ENCODE assay signal across 9 cellular contexts in genomic region chr6:26215200-26216014, GRCh38.
A peak's percentile ranks its signal among the peaks of the same experiment; 100 is the strongest.
DNase-seq lines count a peak whose midpoint lies in the region; ATAC-seq and TF ChIP-seq lines count a peak whose summit lies in the region.
"Had no signal": no experiment of that assay in that cellular context is flagged by ENCODE, and none has a peak within 500 bp of the region (broad histone marks: within the 10 kb centered on the region; RNA-seq: fewer than 3 reads in every experiment).

No MANE protein-coding gene starts in this region.

- H3K4me3 ChIP-seq in coronary artery (peak overlapping the region; percentile 68), muscle layer of duodenum (ENCODE audit: low read depth in 1 of 2, low read length in 2 of 2) (peak overlapping the region; percentile 52 to 70)

- no peaks in the 10 kb centered on the region for H3K36me3 Mint-ChIP-seq in type B pancreatic cell
- H3K36me3 Mint-ChIP-seq: activated naive CD8-positive, alpha-beta T cell had no signal

- H3K4me1 Mint-ChIP-seq in type B pancreatic cell (ENCODE audit: unreplicated experiment) = peaks cover 18% of the 10 kb centered on the region

- no peaks in the 10 kb centered on the region for H3K9me3 Mint-ChIP-seq in type B pancreatic cell

- no peaks in the 10 kb centered on the region for H3K27me3 ChIP-seq in muscle layer of duodenum (ENCODE audit: low read depth, low read length)

- peaks cover 0 to 2% of the 10 kb centered on the region in 2 donors for H3K9me3 ChIP-seq in muscle layer of duodenum (ENCODE audit: control insufficient read depth in 1 of 2, low read length in 2 of 2)

- peaks cover 0 to 5% of the 10 kb centered on the region in 2 donors for H3K4me1 ChIP-seq in muscle layer of duodenum (ENCODE audit: control insufficient read depth in 1 of 2, insufficient read depth in 2 of 2, low read length in 2 of 2)

- peak overlapping the region; percentile 88 to 93 for H3K27ac ChIP-seq in coronary artery
- peak overlapping the region; percentile 87 for H3K27ac ChIP-seq in muscle layer of duodenum (ENCODE audit: low read length)

- ATAC-seq in HG02852 (IDR thresholded peaks at IDR 0.05; ENCODE audit: unreplicated experiment) = no peak

- TF ChIP-seq CTCF in coronary artery (IDR thresholded peaks at IDR 0.05) = no peak
- TF ChIP-seq CTCF in type B pancreatic cell (conservative IDR thresholded peaks at IDR 0.05) = no peak

- no peaks in the 10 kb centered on the region for H3K27me3 Mint-ChIP-seq in type B pancreatic cell
- H3K27me3 Mint-ChIP-seq: activated naive CD8-positive, alpha-beta T cell had no signal

- H3K36me3 ChIP-seq in muscle layer of duodenum (ENCODE audit: control insufficient read depth in 1 of 2, insufficient read depth in 2 of 2, low read length in 2 of 2) = no peaks in the 10 kb centered on the region

- DNase-seq in activated CD8-positive, alpha-beta memory T cell treated with anti-CD3 and anti-CD28 coated beads for 24 hours = peak; percentile 69
- no peak for DNase-seq in activated CD8-positive, alpha-beta memory T cell treated with anti-CD3 and anti-CD28 coated beads, Interleukin-2, amount 50 U/mL, for 4 hours
- DNase-seq in NCI-H526 (lab: John Stamatoyannopoulos, UW) = peak; percentile 67 to 73
- no peak for DNase-seq in coronary artery (ENCODE audit: low spot score)
- DNase-seq in type B pancreatic cell (ENCODE audit: extremely low spot score, unreplicated experiment) = no peak
- DNase-seq in epidermal melanocyte (ENCODE audit: insufficient read length, low spot score) = no peak

- no peak overlapping the region for H3K4me3 Mint-ChIP-seq in type B pancreatic cell

- H3K27ac Mint-ChIP-seq in type B pancreatic cell = no peak overlapping the region
- H3K27ac Mint-ChIP-seq: activated naive CD8-positive, alpha-beta T cell had no signal

Comparison
In these comparisons a context has a peak if more than half of its experiments do, and no peak if none do; other contexts are left out.
1. DNase-seq: peak in activated CD8-positive, alpha-beta memory T cell treated with anti-CD3 and anti-CD28 coated beads for 24 hours (single experiment) and NCI-H526 (2 of 2); none in activated CD8-positive, alpha-beta memory T cell treated with anti-CD3 and anti-CD28 coated beads, Interleukin-2, amount 50 U/mL, for 4 hours (single experiment), coronary artery (single experiment), type B pancreatic cell (single experiment) and epidermal melanocyte (single experiment).